Comparison of ENCODE assay signal across 9 cellular contexts in genomic region chr2:182870227-182870626, GRCh38. TPM values are rescaled to one million over a fixed set of nuclear protein-coding genes. Genes with fewer than 3 reads are reported as not detected.
A peak's percentile ranks its signal among the peaks of the same experiment; 100 is the strongest.
DNase-seq lines count a peak whose midpoint lies in the region; ATAC-seq and TF ChIP-seq lines count a peak whose summit lies in the region.
"Had no signal": no experiment of that assay in that cellular context is flagged by ENCODE, and none has a peak within 500 bp of the region (broad histone marks: within the 10 kb centered on the region; RNA-seq: fewer than 3 reads in every experiment).

No MANE protein-coding gene starts in this region.

- intact Hi-C loops in heart right ventricle (cut with DNase I), result no loop called here

- ATAC-seq in GM18868 (IDR thresholded peaks at IDR 0.05; ENCODE audit: unreplicated experiment) (peak; percentile 34), HG03354 (IDR thresholded peaks at IDR 0.05; ENCODE audit: poor library complexity, severe bottlenecking, unreplicated experiment) (no peak), heart right ventricle (no peak), HG02870 (IDR thresholded peaks at IDR 0.05; ENCODE audit: unreplicated experiment) (no peak)

- WGBS in heart right ventricle, 2 donors, result 6 to 22% methylated on average over 1 of the region's 1 CpG

- no peaks in the 10 kb centered on the region for H3K79me2 ChIP-seq in OCI-LY3 (ENCODE audit: low read length)

- no peaks in the 10 kb centered on the region for H3K36me3 ChIP-seq in OCI-LY3 (replicated peaks; ENCODE audit: low read depth, low read length)
- H3K36me3 ChIP-seq in heart right ventricle, result no peaks in the 10 kb centered on the region

- H3K9me3 ChIP-seq in OCI-LY3 (ENCODE audit: insufficient read depth, low read length) (no peaks in the 10 kb centered on the region), heart right ventricle (peaks cover 0 to 4% (median 0%) of the 10 kb centered on the region in 11 donors)

- peak; percentile 47 for TF ChIP-seq CTCF in OCI-LY3 (IDR thresholded peaks at IDR 0.05; ENCODE audit: low read depth, low read length)
- peak; percentile 56 for TF ChIP-seq CTCF in fibroblast of villous mesenchyme (IDR thresholded peaks at IDR 0.05; ENCODE audit: insufficient read depth, low read depth, low read length)
- TF ChIP-seq CTCF in heart right ventricle (IDR thresholded peaks at IDR 0.05), result peak in 3 of 9 donors; percentile 6 to 18 (median 17)

- H3K4me2 ChIP-seq in OCI-LY3 (ENCODE audit: low read length), result no peak overlapping the region

- no peak overlapping the region for H3K9ac ChIP-seq in OCI-LY3 (ENCODE audit: low read length)

- H3K27me3 ChIP-seq in OCI-LY3 (ENCODE audit: low read depth, low read length), result no peaks in the 10 kb centered on the region
- peaks cover 0 to 34% (median 6%) of the 10 kb centered on the region in 7 donors for H3K27me3 ChIP-seq in heart right ventricle

- H3K27ac ChIP-seq in OCI-LY3 (ENCODE audit: low read length), result no peak overlapping the region
- no peak overlapping the region for H3K27ac ChIP-seq in heart right ventricle

- DNase-seq in D341Med (ENCODE audit: low spot score) (peak; percentile 67), fibroblast of villous mesenchyme (ENCODE audit: low read depth) (no peak), T-helper 1 cell (no peak), heart right ventricle (no peak)
- DNase-seq: activated effector memory CD4-positive, alpha-beta T cell treated with anti-CD3 and anti-CD28 coated beads, Interleukin-2, amount 50 U/mL, for 16 hours had no signal

- H3K4me3 ChIP-seq in OCI-LY3 (ENCODE audit: low read length) (no peak overlapping the region), fibroblast of villous mesenchyme (ENCODE audit: low read depth, low read length) (no peak overlapping the region), heart right ventricle (no peak overlapping the region)

- H4K20me1 ChIP-seq in OCI-LY3 (ENCODE audit: insufficient read depth, low read length), result no peaks in the 10 kb centered on the region

- no peak overlapping the region for H2AFZ ChIP-seq in OCI-LY3 (ENCODE audit: low read depth, low read length)

- H3K4me1 ChIP-seq in OCI-LY3 (ENCODE audit: low read length) (no peaks in the 10 kb centered on the region), heart right ventricle (peaks cover 0 to 27% (median 12%) of the 10 kb centered on the region in 9 donors)

RNA-seq across cellular contexts. Expression of gene FRZB, which starts 3.8 kb away (rescaled TPM):
- total RNA-seq in fibroblast of villous mesenchyme (0.32 and 0.43 TPM in 2 replicates), heart right ventricle (1 to 10 TPM in 8 of 10 donors, under 1 TPM in 2; 0.85 to 5.7 (median 2.3) TPM)
- polyA plus RNA-seq in heart right ventricle, result 1 to 10 TPM; 1.6 to 2.6 TPM
